ENCODE assay signal across 14 cellular contexts in the genomic region with DNA sequence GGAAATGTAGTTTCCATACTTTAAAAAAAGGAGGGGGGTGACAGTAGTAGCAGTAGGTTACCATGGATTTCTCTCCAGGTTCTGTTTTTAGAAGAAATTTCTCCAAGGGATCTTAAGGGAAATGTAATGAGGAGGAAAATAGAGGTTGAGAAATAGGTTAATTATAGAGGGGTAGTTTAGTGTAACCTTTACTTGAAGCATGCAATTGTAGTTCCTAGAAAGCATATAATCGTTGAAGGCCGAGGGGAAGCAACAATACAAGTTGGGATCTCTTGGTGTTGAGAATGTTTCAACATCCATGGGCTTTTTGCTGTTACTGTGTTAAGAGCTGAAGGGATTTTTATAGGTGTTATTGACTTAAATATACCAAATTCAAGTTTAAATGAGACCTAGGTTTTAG.
"Had no signal": no experiment of that assay in that cellular context is flagged by ENCODE, and none has a peak within 500 bp of the region (broad histone marks: within the 10 kb centered on the region; RNA-seq: fewer than 3 reads in every experiment).

No MANE protein-coding gene starts in this region.

- H3K36me3 ChIP-seq: tibial artery, uterus had no signal

- H3K9me3 ChIP-seq: tibial artery, uterus had no signal

- DNase-seq: activated naive CD4-positive, alpha-beta T cell treated with Interleukin-2 at 50 U/mL for 16 hours; activated T-cell treated with anti-CD3 and anti-CD28 coated beads, Interleukin-2, amount 50 U/mL, for 48 hours; anterior cingulate cortex; dermis blood vessel endothelial cell; hippocampal formation; left ventricle myocardium superior; retina; stimulated activated CD4-positive, alpha-beta T cell treated with anti-CD3 and anti-CD28 coated beads, Interleukin-15, amount 100 ng/mL, for 24 hours; stimulated activated CD4-positive, alpha-beta T cell treated with anti-CD3 and anti-CD28 coated beads, Interleukin-4, amount 100 ng/mL, for 24 hours; SW 1271; T-helper 9 cell; tibial artery; uterus had no signal

- H3K27ac ChIP-seq: parathyroid adenoma, tibial artery, uterus had no signal

- H3K27me3 ChIP-seq: tibial artery, uterus had no signal

- H3K4me3 ChIP-seq: tibial artery, uterus had no signal
